In the genomic region with DNA sequence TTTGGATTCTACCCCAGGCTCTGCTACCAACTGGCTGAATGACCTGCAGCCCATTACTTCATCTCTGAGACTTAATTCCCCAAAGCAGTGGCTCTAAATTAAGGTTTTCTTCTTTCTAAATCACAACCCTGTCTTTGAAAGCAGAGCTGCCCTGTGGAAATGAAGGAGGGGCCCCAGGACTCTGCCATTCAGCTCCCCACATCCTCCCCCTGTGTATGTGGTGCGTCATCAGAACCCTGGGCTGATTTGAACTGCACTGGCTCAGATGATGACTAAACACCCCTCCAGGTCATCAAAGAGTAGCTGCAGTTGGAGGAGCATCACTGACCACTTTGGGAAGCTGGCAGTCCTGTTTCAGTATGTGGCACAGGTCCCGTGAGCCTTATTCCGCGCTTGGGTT, we compare ENCODE assay signal across 12 cellular contexts. TPM values are rescaled to one million over a fixed set of nuclear protein-coding genes. Genes with fewer than 3 reads are reported as not detected.
A peak's percentile ranks its signal among the peaks of the same experiment; 100 is the strongest.
DNase-seq lines count a peak whose midpoint lies in the region; ATAC-seq, FAIRE-seq and TF ChIP-seq lines count a peak whose summit lies in the region.
"Had no signal": no experiment of that assay in that cellular context is flagged by ENCODE, and none has a peak within 500 bp of the region (broad histone marks: within the 10 kb centered on the region; RNA-seq: fewer than 3 reads in every experiment).

No MANE protein-coding gene starts in this region.

- POLR2A ChIA-PET in AG04449 (lab: Yijun Ruan, JAX) (interaction anchor here (1.0 to 6.0 kb wide), 7 partner anchors 18 to 120 kb away, joined by 3 to 127 read pairs (median 4); a partner anchor contains a TSS), K562 (lab: Yijun Ruan, JAX) (interaction anchor here (1.4 kb wide), 1 partner anchor 47 kb away, joined by 3 read pairs; a partner anchor contains a TSS)

- no peaks in the 10 kb centered on the region for H3K36me3 Mint-ChIP-seq in HFFc6 (ENCODE audit: low read depth)

- H3K9me1 ChIP-seq in K562 (ENCODE audit: control insufficient read depth, insufficient read depth, low read length): no peaks in the 10 kb centered on the region

- no TSS peak for BruUV-seq in K562 (replicated peaks; lab: Mats Ljungman, UMichigan)

- no peak for TF ChIP-seq POLR2A in K562 (conservative IDR thresholded peaks at IDR 0.05)
- TF ChIP-seq POLR2A in Peyer's patch (IDR thresholded peaks at IDR 0.05): no peak

- ATAC-seq in K562 (no peak), GM18502 (IDR thresholded peaks at IDR 0.05; ENCODE audit: poor library complexity, unreplicated experiment) (no peak), HG02884 (IDR thresholded peaks at IDR 0.05; ENCODE audit: unreplicated experiment) (no peak)
- ATAC-seq: body of pancreas had no signal

- no peak overlapping the region for H3K4me2 ChIP-seq in K562 (ENCODE audit: insufficient read depth, low read length)

- no peaks in the 10 kb centered on the region; the same call in 1 of the 2 replicates for H4K20me1 ChIP-seq in K562 (replicated peaks; ENCODE audit: control insufficient read depth, insufficient read depth, low read length)

- H3K9me3 Mint-ChIP-seq in HFFc6: no peaks in the 10 kb centered on the region

- H3K27ac ChIP-seq in K562 (ENCODE audit: extremely low read depth, low read depth, low read length) (no peak overlapping the region), Peyer's patch (no peak overlapping the region), substantia nigra (ENCODE audit: low read depth, low read length, poor library complexity, severe bottlenecking) (no peak overlapping the region)
- H3K27ac ChIP-seq: body of pancreas had no signal

- 2% methylated on average over 4 of the region's 4 CpGs for WGBS in K562 (ENCODE audit: insufficient coverage, low coverage, missing lambda C conversion rate)

- in situ Hi-C loops in K562 (cut with MboI): no loop called here

- H3K27ac Mint-ChIP-seq in HFFc6: peak overlapping the region; percentile 97

- H3K36me3 ChIP-seq in K562 (ENCODE audit: control insufficient read depth, insufficient read depth, low read length) (no peaks in the 10 kb centered on the region), Peyer's patch (no peaks in the 10 kb centered on the region)
- H3K36me3 ChIP-seq: thyroid gland had no signal

- peak; percentile 80 for DNase-seq in AG04449 (ENCODE audit: low read depth, low spot score)
- DNase-seq in HFFc6: peak; percentile 97
- no peak for DNase-seq in K562 (ENCODE audit: extremely low read depth in 1 of 4, low spot score in 3 of 4)
- DNase-seq in myocyte (ENCODE audit: low read depth): peak; percentile 73
- DNase-seq in Peyer's patch: no peak
- no peak for DNase-seq in substantia nigra (lab: John Stamatoyannopoulos, UW)
- DNase-seq: body of pancreas, DMS79, NCI-H1930 had no signal

- no peak overlapping the region for H3K4me3 ChIP-seq in AG04449 (ENCODE audit: low read depth, low read length)
- H3K4me3 ChIP-seq in K562: no peak overlapping the region
- no peak overlapping the region for H3K4me3 ChIP-seq in Peyer's patch
- H3K4me3 ChIP-seq: body of pancreas, thyroid gland had no signal

- H3K4me1 ChIP-seq in K562 (replicated peaks in 1 of 2; ENCODE audit: control insufficient read depth in 2 of 2, insufficient read depth in 2 of 2, low read length in 2 of 2) (no peaks in the 10 kb centered on the region), Peyer's patch (no peaks in the 10 kb centered on the region)
- H3K4me1 ChIP-seq: body of pancreas had no signal

- TF ChIP-seq RAD21 in K562 (CRISPR knock-in tag; conservative IDR thresholded peaks at IDR 0.05 in 1 of 2, IDR thresholded peaks at IDR 0.05 in 1 of 2): no peak

- peak overlapping the region; percentile 75 for H3K4me3 Mint-ChIP-seq in HFFc6

- no peak for TF ChIP-seq EP300 in K562 (IDR thresholded peaks at IDR 0.05; ENCODE audit: low read length)

- TF ChIP-seq CTCF in AG04449 (IDR thresholded peaks at IDR 0.05; ENCODE audit: insufficient read depth, low read length, missing control alignments) (no peak), HFFc6 (IDR thresholded peaks at IDR 0.05) (no peak), K562 (IDR thresholded peaks at IDR 0.05 in 2 of 3, conservative IDR thresholded peaks at IDR 0.05 in 1 of 3; ENCODE audit: insufficient read depth in 2 of 3, low read depth in 1 of 3, low read length in 3 of 3) (no peak), Peyer's patch (IDR thresholded peaks at IDR 0.05) (no peak)

- no peak overlapping the region for H3K9ac ChIP-seq in K562 (ENCODE audit: insufficient read depth in 1 of 2, low read depth in 2 of 2, low read length in 2 of 2)

- no peaks in the 10 kb centered on the region for H3K9me3 ChIP-seq in K562 (replicated peaks; ENCODE audit: control insufficient read depth, insufficient read depth, low read depth, low read length)
- no peaks in the 10 kb centered on the region for H3K9me3 ChIP-seq in Peyer's patch
- H3K9me3 ChIP-seq: body of pancreas, thyroid gland had no signal

- intact Hi-C loops in K562 (cut with micrococcal nuclease): no loop called here

- H3K27me3 Mint-ChIP-seq in HFFc6 (ENCODE audit: insufficient read depth): peaks cover 5% of the 10 kb centered on the region

- H3K27me3 ChIP-seq in K562 (ENCODE audit: control insufficient read depth in 2 of 2, insufficient read depth in 2 of 2, low read length in 2 of 2): peaks cover 42 to 52% of the 10 kb centered on the region in 2 experiments
- no peaks in the 10 kb centered on the region for H3K27me3 ChIP-seq in Peyer's patch
- H3K27me3 ChIP-seq: body of pancreas, thyroid gland had no signal

- H3K79me2 ChIP-seq in K562 (ENCODE audit: control insufficient read depth, insufficient read depth, low read length): no peaks in the 10 kb centered on the region

- peaks cover 92% of the 10 kb centered on the region for H3K4me1 Mint-ChIP-seq in HFFc6 (ENCODE audit: low read depth)

- CTCF ChIA-PET in AG04449 (lab: Yijun Ruan, JAX) (interaction anchor here (0.8 to 10.8 kb wide), 11 partner anchors 9 to 221 kb away, joined by 3 to 164 read pairs (median 4); no protein-coding TSS in a partner anchor), K562 (lab: Yijun Ruan, JAX; ENCODE audit: low intra/inter-chr PET ratio) (no interaction called here)

- no peak overlapping the region for H2AFZ ChIP-seq in K562 (ENCODE audit: low read depth, low read length)

- no peak for FAIRE-seq in K562 (lab: Jason Lieb, UNC)

TF ChIP-seq in K562, 482 proteins besides CTCF, POLR2A, EP300 and RAD21:
- TF ChIP-seq, protein P1, sequence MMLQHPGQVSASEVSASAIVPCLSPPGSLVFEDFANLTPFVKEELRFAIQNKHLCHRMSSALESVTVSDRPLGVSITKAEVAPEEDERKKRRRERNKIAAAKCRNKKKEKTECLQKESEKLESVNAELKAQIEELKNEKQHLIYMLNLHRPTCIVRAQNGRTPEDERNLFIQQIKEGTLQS (IDR thresholded peaks at IDR 0.05): peak; percentile 39; the same call in 1 of the 2 replicates
- TF ChIP-seq, protein P1 (CRISPR knock-in tag; conservative IDR thresholded peaks at IDR 0.05): no peak
- TF ChIP-seq CREM (IDR thresholded peaks at IDR 0.05; ENCODE audit: low read depth) (0 out of 2 replicates have a peak, but pooled peaks have one; percentile 21), RNF2 (IDR thresholded peaks at IDR 0.05) (no peak), FOSL1 (tag; conservative IDR thresholded peaks at IDR 0.05) (0 out of 2 replicates have a peak, but pooled peaks have one; percentile 31)

RNA-seq across cellular contexts. Expression of a gene that starts 46.6 kb away (rescaled TPM):
- 10 to 100 TPM; 34.4 to 57.3 (median 39.3) TPM for total RNA-seq in HFFc6 (2021; fragmentation: NEBNext Ultra II Directional; extraction: Animal tissue kit (Norgen Biotek cat#: 25700))
- total RNA-seq in K562 (2011; cell fraction: chromatin; rRNA removed; ENCODE audit: low replicate concordance): 11.3 and 14.7 TPM in 2 replicates
- total RNA-seq in K562 (2011; cell fraction: nucleolus; rRNA removed): 5.7 and 7.1 TPM in 2 replicates
- 7.7 and 8.3 TPM in 2 replicates for total RNA-seq in K562 (2011; cell fraction: nucleoplasm; rRNA removed)
- total RNA-seq in K562 (2014; rRNA removed): 16.2 and 17.1 TPM in 2 replicates
- total RNA-seq in K562 (2014; rRNA removed; fragmentation: Illumina TruSeq; extraction: Trizol): 21.2 and 22.3 TPM in 2 replicates
- total RNA-seq in K562 (2015; rRNA removed; fragmentation: Illumina TruSeq; extraction: Trizol): 16.3 and 17.7 TPM in 2 replicates
- total RNA-seq in K562 (2021): 14.1 and 15.7 TPM in 2 replicates
- 18.0 and 24.1 TPM in 2 replicates for polyA plus RNA-seq in K562 (2011; rRNA removed)
- polyA plus RNA-seq in K562 (2011; cell fraction: cytosol; rRNA removed): 6.4 and 13.1 TPM in 2 replicates
- 3.6 and 6.0 TPM in 2 replicates for polyA plus RNA-seq in K562 (2011; cell fraction: nucleus; rRNA removed)
- polyA plus RNA-seq in K562 (2012): 12.3 and 13.9 TPM in 2 replicates
- polyA plus RNA-seq in K562 (2014; fragmentation: Illumina TruSeq; extraction: Trizol): 23.3 and 25.3 TPM in 2 replicates
- polyA plus RNA-seq in K562 (2014; fragmentation: Nextera tagmentation; extraction: Ambion mirVana): 10 to 100 TPM; 33.0 to 46.1 TPM
- 17.0 and 20.3 TPM in 2 replicates for polyA plus RNA-seq in K562 (2014; rRNA removed)
- 18.3 and 19.4 TPM in 2 replicates for polyA minus RNA-seq in K562 (2011; rRNA and poly(A)+ RNA removed)
- polyA minus RNA-seq in K562 (2011; cell fraction: cytosol; rRNA and poly(A)+ RNA removed): 3.6 and 6.2 TPM in 2 replicates
- polyA minus RNA-seq in K562 (2011; cell fraction: nucleus; rRNA and poly(A)+ RNA removed): 4.3 and 6.8 TPM in 2 replicates
- 34.0 and 45.0 TPM in 2 replicates for total RNA-seq in myocyte
- 43.4 TPM for polyA plus RNA-seq in myocyte (2012)
- total RNA-seq in Peyer's patch: 1 to 10 TPM; 5.3 to 9.2 (median 6.6) TPM

Comparison
In these comparisons a context has a peak if more than half of its experiments do, and no peak if none do; other contexts are left out.
1. DNase-seq: peak in AG04449 (single experiment), HFFc6 (single experiment) and myocyte (single experiment); none in K562 (0 of 4), Peyer's patch (0 of 3) and substantia nigra (0 of 49).